ENCODE assay signal across 7 cellular contexts in the genomic region with DNA sequence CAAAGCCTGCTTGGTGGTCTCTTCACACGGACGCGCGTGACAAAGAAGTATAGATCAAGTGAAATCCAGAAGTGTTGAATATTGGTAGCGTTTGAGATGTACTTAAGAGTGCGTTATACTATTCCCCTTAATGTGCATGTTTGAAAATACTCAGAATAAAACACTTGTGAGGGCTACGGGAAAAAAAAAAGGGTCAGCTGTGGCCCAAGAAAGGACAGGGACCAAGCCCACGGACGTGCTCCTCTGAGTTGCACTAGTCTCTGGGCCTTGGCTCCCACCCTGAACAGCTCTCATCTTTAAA. TPM values are rescaled to one million over a fixed set of nuclear protein-coding genes. Genes with fewer than 3 reads are reported as not detected.
DNase-seq lines count a peak whose midpoint lies in the region; ATAC-seq lines count a peak whose summit lies in the region.

No MANE protein-coding gene starts in this region.

- H3K4me1 Mint-ChIP-seq in activated T-helper 1 cell treated with anti-CD3 and anti-CD28 coated beads, Interleukin-12 subunit alpha, Interleukin-12 subunit beta, Interleukin-2, Interleukin-4 antibody, amounts not matched to agents 30 ng/mL and 10 ng/mL and 1 ng/mL, durations not matched to agents 14 hours and 24 hours and 36 hours (ENCODE audit: low read depth), result peaks cover 12% of the 10 kb centered on the region
- H3K4me1 Mint-ChIP-seq in stimulated activated naive CD8-positive, alpha-beta T cell treated with anti-CD3 and anti-CD28 coated beads, Interleukin-15, amount 100 ng/mL, for 72 hours, result peaks cover 35% of the 10 kb centered on the region

- in situ Hi-C loops in HAP-1 (cut with MboI; ENCODE audit: low sequenced_read_pairs), result no loop called here

- peak overlapping the region; percentile 100 for H3K27ac Mint-ChIP-seq in activated T-helper 1 cell treated with anti-CD3 and anti-CD28 coated beads, Interleukin-12 subunit alpha, Interleukin-12 subunit beta, Interleukin-2, Interleukin-4 antibody, amounts not matched to agents 30 ng/mL and 10 ng/mL and 1 ng/mL, durations not matched to agents 14 hours and 24 hours and 36 hours
- H3K27ac Mint-ChIP-seq in stimulated activated naive CD8-positive, alpha-beta T cell treated with anti-CD3 and anti-CD28 coated beads, Interleukin-15, amount 100 ng/mL, for 72 hours, result peak overlapping the region; percentile 93 to 97

- no peaks in the 10 kb centered on the region for H3K27me3 ChIP-seq in HAP-1 (ENCODE audit: low read depth)

- H3K4me3 Mint-ChIP-seq in activated T-helper 1 cell treated with anti-CD3 and anti-CD28 coated beads, Interleukin-12 subunit alpha, Interleukin-12 subunit beta, Interleukin-2, Interleukin-4 antibody, amounts not matched to agents 30 ng/mL and 10 ng/mL and 1 ng/mL, durations not matched to agents 14 hours and 24 hours and 36 hours, result peak overlapping the region; percentile 100
- H3K4me3 Mint-ChIP-seq in stimulated activated naive CD8-positive, alpha-beta T cell treated with anti-CD3 and anti-CD28 coated beads, Interleukin-15, amount 100 ng/mL, for 72 hours, result peak overlapping the region; percentile 89 to 90

- intact Hi-C loops in activated T-helper 1 cell treated with anti-CD3 and anti-CD28 coated beads, Interleukin-12 subunit alpha, Interleukin-12 subunit beta, Interleukin-2, Interleukin-4 antibody, amounts not matched to agents 30 ng/mL and 10 ng/mL and 1 ng/mL, durations not matched to agents 14 hours and 24 hours and 36 hours (cut with micrococcal nuclease), result loop anchor here (1.0 kb wide), 8 partner anchors 16 to 360 kb away; a partner anchor contains a TSS
- intact Hi-C loops in sciatic nerve (cut with DNase I), result no loop called here

- H3K36me3 ChIP-seq in HAP-1 (replicated peaks), result peaks cover 30% of the 10 kb centered on the region

- H3K9me3 Mint-ChIP-seq in activated T-helper 1 cell treated with anti-CD3 and anti-CD28 coated beads, Interleukin-12 subunit alpha, Interleukin-12 subunit beta, Interleukin-2, Interleukin-4 antibody, amounts not matched to agents 30 ng/mL and 10 ng/mL and 1 ng/mL, durations not matched to agents 14 hours and 24 hours and 36 hours, result no peaks in the 10 kb centered on the region
- no peaks in the 10 kb centered on the region for H3K9me3 Mint-ChIP-seq in stimulated activated naive CD8-positive, alpha-beta T cell treated with anti-CD3 and anti-CD28 coated beads, Interleukin-15, amount 100 ng/mL, for 72 hours

- H3K27me3 Mint-ChIP-seq in activated T-helper 1 cell treated with anti-CD3 and anti-CD28 coated beads, Interleukin-12 subunit alpha, Interleukin-12 subunit beta, Interleukin-2, Interleukin-4 antibody, amounts not matched to agents 30 ng/mL and 10 ng/mL and 1 ng/mL, durations not matched to agents 14 hours and 24 hours and 36 hours (ENCODE audit: insufficient read depth), result no peaks in the 10 kb centered on the region
- H3K27me3 Mint-ChIP-seq in stimulated activated naive CD8-positive, alpha-beta T cell treated with anti-CD3 and anti-CD28 coated beads, Interleukin-15, amount 100 ng/mL, for 72 hours, result no peaks in the 10 kb centered on the region

- H3K36me3 Mint-ChIP-seq in activated T-helper 1 cell treated with anti-CD3 and anti-CD28 coated beads, Interleukin-12 subunit alpha, Interleukin-12 subunit beta, Interleukin-2, Interleukin-4 antibody, amounts not matched to agents 30 ng/mL and 10 ng/mL and 1 ng/mL, durations not matched to agents 14 hours and 24 hours and 36 hours (ENCODE audit: low read depth), result peaks cover 31% of the 10 kb centered on the region

- peak overlapping the region; percentile 99 for H3K4me3 ChIP-seq in HAP-1
- H3K4me3 ChIP-seq in iPS-18c (ENCODE audit: insufficient read depth, low read depth, low read length), result peak overlapping the region; percentile 66

- H3K9me3 ChIP-seq in HAP-1 (no peaks in the 10 kb centered on the region), iPS-18c (ENCODE audit: control insufficient read depth, insufficient read depth, low read length) (no peaks in the 10 kb centered on the region)

- no peak for ATAC-seq in stimulated activated naive CD8-positive, alpha-beta T cell treated with anti-CD3 and anti-CD28 coated beads, Interleukin-15, amount 100 ng/mL, for 72 hours
- no peak for ATAC-seq in HG03565 (IDR thresholded peaks at IDR 0.05; ENCODE audit: unreplicated experiment)
- ATAC-seq in sciatic nerve, result no peak

- H3K4me1 ChIP-seq in HAP-1, result peaks cover 5% of the 10 kb centered on the region; the same call in 1 of the 2 replicates

- DNase-seq in HAP-1 (ENCODE audit: low spot score in 2 of 2), result no peak
- DNase-seq in activated T-helper 1 cell treated with anti-CD3 and anti-CD28 coated beads, Interleukin-12 subunit alpha, Interleukin-12 subunit beta, Interleukin-2, Interleukin-4 antibody, amounts not matched to agents 30 ng/mL and 10 ng/mL and 1 ng/mL, durations not matched to agents 14 hours and 24 hours and 36 hours (ENCODE audit: low spot score), result no peak
- no peak for DNase-seq in stimulated activated naive CD8-positive, alpha-beta T cell treated with anti-CD3 and anti-CD28 coated beads, Interleukin-15, amount 100 ng/mL, for 72 hours
- no peak for DNase-seq in sciatic nerve (ENCODE audit: low spot score)
- no peak for DNase-seq in amygdala (lab: John Stamatoyannopoulos, UW)

RNA-seq across cellular contexts. Expression of a gene that starts 0.6 kb away (rescaled TPM):
- total RNA-seq in activated T-helper 1 cell treated with anti-CD3 and anti-CD28 coated beads, Interleukin-12 subunit alpha, Interleukin-12 subunit beta, Interleukin-2, Interleukin-4 antibody, amounts not matched to agents 30 ng/mL and 10 ng/mL and 1 ng/mL, durations not matched to agents 14 hours and 24 hours and 36 hours, result 105 and 118 TPM in 2 replicates
- total RNA-seq in sciatic nerve, result 56.7 TPM

RNA-seq across cellular contexts. Expression of a gene that starts 13.3 kb away (rescaled TPM):
- total RNA-seq in activated T-helper 1 cell treated with anti-CD3 and anti-CD28 coated beads, Interleukin-12 subunit alpha, Interleukin-12 subunit beta, Interleukin-2, Interleukin-4 antibody, amounts not matched to agents 30 ng/mL and 10 ng/mL and 1 ng/mL, durations not matched to agents 14 hours and 24 hours and 36 hours, result 0.98 and 1.0 TPM in 2 replicates
- 1.2 TPM for total RNA-seq in sciatic nerve

RNA-seq across cellular contexts. Expression of a gene that starts 15.7 kb away (rescaled TPM):
- 41.0 and 48.4 TPM in 2 replicates for total RNA-seq in activated T-helper 1 cell treated with anti-CD3 and anti-CD28 coated beads, Interleukin-12 subunit alpha, Interleukin-12 subunit beta, Interleukin-2, Interleukin-4 antibody, amounts not matched to agents 30 ng/mL and 10 ng/mL and 1 ng/mL, durations not matched to agents 14 hours and 24 hours and 36 hours
- total RNA-seq in sciatic nerve, result 13.5 TPM

RNA-seq across cellular contexts. Expression of a gene that starts 19.9 kb away (rescaled TPM):
- total RNA-seq in activated T-helper 1 cell treated with anti-CD3 and anti-CD28 coated beads, Interleukin-12 subunit alpha, Interleukin-12 subunit beta, Interleukin-2, Interleukin-4 antibody, amounts not matched to agents 30 ng/mL and 10 ng/mL and 1 ng/mL, durations not matched to agents 14 hours and 24 hours and 36 hours, result 434 and 451 TPM in 2 replicates
- 211 TPM for total RNA-seq in sciatic nerve

RNA-seq across cellular contexts. Expression of a gene that starts 38.1 kb away (rescaled TPM):
- 0.41 and 0.51 TPM in 2 replicates for total RNA-seq in activated T-helper 1 cell treated with anti-CD3 and anti-CD28 coated beads, Interleukin-12 subunit alpha, Interleukin-12 subunit beta, Interleukin-2, Interleukin-4 antibody, amounts not matched to agents 30 ng/mL and 10 ng/mL and 1 ng/mL, durations not matched to agents 14 hours and 24 hours and 36 hours
- total RNA-seq in sciatic nerve, result not detected
